18 cellular contexts compared by ENCODE assay signal in the genomic region with DNA sequence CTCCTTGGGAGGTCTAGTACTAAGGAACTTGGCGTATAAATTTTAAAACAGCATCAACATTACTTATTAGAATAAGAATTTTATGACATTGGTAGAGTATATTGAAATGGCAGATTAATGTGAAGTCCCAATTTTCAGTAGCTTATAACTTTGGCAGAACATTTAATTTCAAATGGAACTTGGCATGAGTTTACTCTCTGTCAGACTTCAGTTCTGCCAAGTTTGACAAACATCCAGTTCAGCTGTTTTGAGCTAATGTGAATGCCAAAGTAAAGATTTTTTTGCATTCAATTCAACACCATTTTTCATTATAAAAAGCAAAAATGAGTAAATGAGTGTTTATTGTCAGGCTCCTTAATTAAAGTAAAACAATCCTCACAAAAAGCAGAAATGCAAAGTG.
DNase-seq lines count a peak whose midpoint lies in the region; ATAC-seq, FAIRE-seq and TF ChIP-seq lines count a peak whose summit lies in the region.
"Had no signal": no experiment of that assay in that cellular context is flagged by ENCODE, and none has a peak within 500 bp of the region (broad histone marks: within the 10 kb centered on the region; RNA-seq: fewer than 3 reads in every experiment).

No MANE protein-coding gene starts in this region.

- H2AFZ ChIP-seq in endothelial cell of umbilical vein (ENCODE audit: low read depth, low read length): no peak overlapping the region

- DNase-seq in Ammon's horn (ENCODE audit: low spot score) (peak; percentile 56), LHCN-M2 (ENCODE audit: low read depth) (peak; percentile 26), endothelial cell of umbilical vein (ENCODE audit: low read depth, low spot score) (peak; percentile 14), myocyte (ENCODE audit: low read depth) (peak; percentile 44), erythroblast (lab: John Stamatoyannopoulos, UW) (no peak), NK-92 (lab: John Stamatoyannopoulos, UW; ENCODE audit: unreplicated experiment) (no peak), suprapubic skin (ENCODE audit: low spot score in 2 of 2) (no peak)
- DNase-seq: AML-193, Caco-2, H7, Kasumi-1, NCI-H1105 treated with DMSO at 0.1 percent for 48 hours, NCI-H187 treated with DMSO at 0.1 percent for 48 hours, NCI-H774, SHP77 had no signal

- no peak overlapping the region for H3K4me3 ChIP-seq in endothelial cell of umbilical vein (replicated peaks in 1 of 3; ENCODE audit: insufficient read depth in 1 of 3, low read depth in 1 of 3, low read length in 3 of 3)
- H3K4me3 ChIP-seq in suprapubic skin: no peak overlapping the region

- no peak overlapping the region for H3K9ac ChIP-seq in endothelial cell of umbilical vein (replicated peaks; ENCODE audit: extremely low read depth, insufficient read depth, low read length)

- no peaks in the 10 kb centered on the region for H4K20me1 ChIP-seq in endothelial cell of umbilical vein (replicated peaks; ENCODE audit: control insufficient read depth, extremely low read depth, insufficient read depth, low read length)

- H3K4me1 ChIP-seq in endothelial cell of umbilical vein (ENCODE audit: control insufficient read depth, extremely low read depth, insufficient read depth, low read length): no peaks in the 10 kb centered on the region
- H3K4me1 ChIP-seq in suprapubic skin: peaks cover 9% of the 10 kb centered on the region
- H3K4me1 ChIP-seq: Caco-2 had no signal

- intact Hi-C loops in endothelial cell of umbilical vein (cut with micrococcal nuclease): no loop called here

- no peaks in the 10 kb centered on the region for H3K9me1 ChIP-seq in endothelial cell of umbilical vein (replicated peaks; ENCODE audit: control insufficient read depth, extremely low read depth, insufficient read depth, low read length)

- CTCF ChIA-PET in endothelial cell of umbilical vein (lab: Charles Lee): interaction anchor here (0.6 to 1.5 kb wide), 3 partner anchors 11 to 25 kb away, joined by 3 to 4 read pairs (median 3); no protein-coding TSS in a partner anchor

- dilution Hi-C loops in endothelial cell of umbilical vein (cut with MboI; ENCODE audit: extremely low pct_ligation_motif_present, low sequenced_read_pairs): no loop called here

- no TSS peak for BruUV-seq in endothelial cell of umbilical vein (replicated peaks; lab: Mats Ljungman, UMichigan)

- H3K27me3 ChIP-seq in endothelial cell of umbilical vein (ENCODE audit: control insufficient read depth in 2 of 2, insufficient read depth in 2 of 2, low read length in 2 of 2) (no peaks in the 10 kb centered on the region), suprapubic skin (no peaks in the 10 kb centered on the region)

- no peak for TF ChIP-seq CTCF in endothelial cell of umbilical vein (IDR thresholded peaks at IDR 0.05; ENCODE audit: extremely low read depth in 1 of 2, insufficient read depth in 1 of 2, low read depth in 1 of 2, low read length in 2 of 2)
- TF ChIP-seq CTCF in suprapubic skin (IDR thresholded peaks at IDR 0.05): no peak

- ATAC-seq in HG03039 (IDR thresholded peaks at IDR 0.05; ENCODE audit: unreplicated experiment): no peak
- ATAC-seq: Panc1, SK-N-SH treated with all-trans-retinoic acid at 6 μM for 48 hours had no signal

- H3K4me2 ChIP-seq in endothelial cell of umbilical vein (ENCODE audit: insufficient read depth, low read length): no peak overlapping the region

- no peak for TF ChIP-seq POLR2A in endothelial cell of umbilical vein (IDR thresholded peaks at IDR 0.05; ENCODE audit: low read depth, low read length)
- no peak for TF ChIP-seq POLR2A in erythroblast (IDR thresholded peaks at IDR 0.05; ENCODE audit: low read length)
- no peak for TF ChIP-seq POLR2A in suprapubic skin (IDR thresholded peaks at IDR 0.05)

- H3K27ac ChIP-seq in endothelial cell of umbilical vein (ENCODE audit: insufficient read depth, low read depth, low read length) (no peak overlapping the region), suprapubic skin (no peak overlapping the region)

- no peaks in the 10 kb centered on the region for H3K36me3 ChIP-seq in endothelial cell of umbilical vein (ENCODE audit: control insufficient read depth in 2 of 2, extremely low read depth in 1 of 2, insufficient read depth in 2 of 2, low read length in 2 of 2)
- no peaks in the 10 kb centered on the region for H3K36me3 ChIP-seq in suprapubic skin

- TF ChIP-seq EP300 in suprapubic skin (IDR thresholded peaks at IDR 0.05): no peak

- H3K79me2 ChIP-seq in endothelial cell of umbilical vein (ENCODE audit: control insufficient read depth, insufficient read depth, low read length): no peaks in the 10 kb centered on the region

- POLR2A ChIA-PET in endothelial cell of umbilical vein (lab: Charles Lee): no interaction called here

- H3K9me3 ChIP-seq in endothelial cell of umbilical vein (replicated peaks; ENCODE audit: control insufficient read depth, insufficient read depth, low read length) (no peaks in the 10 kb centered on the region), suprapubic skin (no peaks in the 10 kb centered on the region)
- H3K9me3 ChIP-seq: Caco-2 had no signal

- no peak for FAIRE-seq in endothelial cell of umbilical vein (lab: Jason Lieb, UNC)

- WGBS in suprapubic skin: 26% methylated on average over 1 of the region's 1 CpG

TF ChIP-seq in endothelial cell of umbilical vein, 7 proteins besides CTCF, POLR2A, EP300 and RAD21:
- TF ChIP-seq FOS (IDR thresholded peaks at IDR 0.05; ENCODE audit: borderline replicate concordance, insufficient read depth, low read length) (no peak), EZH2 (IDR thresholded peaks at IDR 0.05; ENCODE audit: borderline replicate concordance, low read depth, low read length, severe bottlenecking) (no peak), JUN (IDR thresholded peaks at IDR 0.05; ENCODE audit: borderline replicate concordance, insufficient read depth, insufficient read length, low read depth) (no peak), MYC (IDR thresholded peaks at IDR 0.05; ENCODE audit: low read depth, low read length) (no peak), POLR2AphosphoS5 (IDR thresholded peaks at IDR 0.05; ENCODE audit: insufficient read depth, low read depth, low read length) (no peak), GATA2 (IDR thresholded peaks at IDR 0.05; ENCODE audit: insufficient read depth, insufficient read length, low read depth, low read length) (no peak)
- TF ChIP-seq, protein P1, sequence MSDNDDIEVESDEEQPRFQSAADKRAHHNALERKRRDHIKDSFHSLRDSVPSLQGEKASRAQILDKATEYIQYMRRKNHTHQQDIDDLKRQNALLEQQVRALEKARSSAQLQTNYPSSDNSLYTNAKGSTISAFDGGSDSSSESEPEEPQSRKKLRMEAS (IDR thresholded peaks at IDR 0.05; ENCODE audit: insufficient read depth, insufficient read length): no peak

Comparison
In these comparisons a context has a peak if more than half of its experiments do, and no peak if none do; other contexts are left out.
1. DNase-seq: peak in Ammon's horn (single experiment), LHCN-M2 (single experiment), endothelial cell of umbilical vein (single experiment) and myocyte (single experiment); none in erythroblast (0 of 2), NK-92 (single experiment) and suprapubic skin (0 of 2).